ENCODE assay signal across 8 cellular contexts in the genomic region with DNA sequence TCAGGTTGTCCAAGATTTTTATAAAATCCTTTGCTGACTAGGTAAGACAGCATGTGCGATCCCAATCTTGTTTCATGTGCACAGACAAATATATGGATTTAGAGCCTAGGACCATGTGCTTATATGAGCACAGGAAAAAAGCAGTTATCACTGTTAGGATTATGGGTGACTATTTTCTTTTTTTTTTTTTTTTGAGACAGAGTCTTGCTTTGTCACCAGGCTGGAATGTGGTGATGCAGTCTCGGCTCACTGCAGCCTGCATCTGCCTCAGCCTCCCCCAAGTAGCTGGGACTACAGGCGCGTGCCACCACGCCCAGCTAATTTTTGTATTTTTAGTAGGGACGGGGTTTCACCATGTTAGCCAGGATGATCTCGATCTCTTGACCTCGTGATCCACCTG. TPM values are rescaled to one million over a fixed set of nuclear protein-coding genes. Genes with fewer than 3 reads are reported as not detected.
DNase-seq lines count a peak whose midpoint lies in the region; ATAC-seq and TF ChIP-seq lines count a peak whose summit lies in the region.
"Not testable (repeated sequence)": the region's sequence is repeated elsewhere in the genome, so short reads cannot be mapped to it uniquely, and the experiment has no call there.

No MANE protein-coding gene starts in this region.

- peaks cover 24% of the 10 kb centered on the region for H3K4me1 ChIP-seq in Panc1 (ENCODE audit: control insufficient read depth, insufficient read depth, low read length)
- not testable (repeated sequence) for H3K4me1 ChIP-seq in foreskin keratinocyte

- POLR2A ChIA-PET in Panc1 (lab: Charles Lee): not testable (repeated sequence)

- not testable (repeated sequence) for H3K27me3 Mint-ChIP-seq in Calu3 (ENCODE audit: unreplicated experiment)

- intact Hi-C loops in Calu3 (cut with micrococcal nuclease; ENCODE audit: unreplicated experiment); Panc1 (cut with micrococcal nuclease; ENCODE audit: unreplicated experiment): not testable (repeated sequence)

- H3K4me3 ChIP-seq in Panc1 (ENCODE audit: low read depth in 2 of 2, low read length in 2 of 2): not testable (repeated sequence)

- ATAC-seq in Panc1 (peak; percentile 77), foreskin keratinocyte (peak; percentile 81)

- in situ Hi-C loops in Panc1 (cut with HindIII; ENCODE audit: low pct_unique_long_range_greater_than_20kb, low sequenced_read_pairs): not testable (repeated sequence)

- not testable (repeated sequence) for H3K9me3 Mint-ChIP-seq in Calu3 (ENCODE audit: low read depth, unreplicated experiment)

- H3K4me1 Mint-ChIP-seq in Calu3 (ENCODE audit: low read depth, unreplicated experiment): peaks cover 41% of the 10 kb centered on the region

- not testable (repeated sequence) for H3K4me3 Mint-ChIP-seq in Calu3 (ENCODE audit: low read depth, unreplicated experiment)

- not testable (repeated sequence) for H3K9me3 ChIP-seq in Panc1 (ENCODE audit: control insufficient read depth, insufficient read depth, low read depth, low read length)

- H3K27me3 ChIP-seq in Panc1 (ENCODE audit: control insufficient read depth, insufficient read depth, low read length); foreskin keratinocyte: not testable (repeated sequence)

- not testable (repeated sequence) for BruUV-seq in Calu3 (replicated peaks; lab: Mats Ljungman, UMichigan); Panc1 (replicated peaks; lab: Mats Ljungman, UMichigan)

- H3K36me3 ChIP-seq in Panc1 (ENCODE audit: control insufficient read depth, insufficient read depth, low read length): not testable (repeated sequence)

- TF ChIP-seq CTCF in Calu3 (IDR thresholded peaks at IDR 0.05; ENCODE audit: unreplicated experiment); Panc1 (IDR thresholded peaks at IDR 0.05); foreskin keratinocyte (conservative IDR thresholded peaks at IDR 0.05): not testable (repeated sequence)

- CTCF ChIA-PET in Calu3 (lab: Charles Lee) (interaction anchor here (0.7 to 1.0 kb wide), 3 partner anchors 10 to 1475 kb away, joined by 3 to 5 read pairs (median 4); no protein-coding TSS in a partner anchor), Panc1 (lab: Charles Lee) (interaction anchor here (0.6 kb wide), 1 partner anchor 76 kb away, joined by 5 read pairs; no protein-coding TSS in a partner anchor)

- DNase-seq in A172 (ENCODE audit: low spot score): peak; percentile 55
- DNase-seq in Calu3: peak; percentile 16
- DNase-seq in HK-2 (ENCODE audit: unreplicated experiment): peak; percentile 20
- not testable (repeated sequence) for DNase-seq in Panc1 (ENCODE audit: low read depth, low spot score)
- DNase-seq in amniotic epithelial cell (ENCODE audit: low read depth): peak; percentile 66
- DNase-seq in dermis blood vessel endothelial cell: peak; percentile 28
- DNase-seq in foreskin keratinocyte: peak; percentile 42 to 70
- DNase-seq in myocyte (ENCODE audit: low read depth): peak; percentile 23

- not testable (repeated sequence) for H3K27ac Mint-ChIP-seq in Calu3 (ENCODE audit: unreplicated experiment)

- H3K27ac ChIP-seq in Panc1 (ENCODE audit: low read length): not testable (repeated sequence)
- H3K27ac ChIP-seq in foreskin keratinocyte: peak overlapping the region; percentile 70

- not testable (repeated sequence) for H3K36me3 Mint-ChIP-seq in Calu3 (ENCODE audit: insufficient read depth, unreplicated experiment)

RNA-seq across cellular contexts. Expression of gene TBPL1, which starts 14.8 kb away (rescaled TPM):
- total RNA-seq in A172 (2014; rRNA removed; shearing (Covaris generic)): 31.1 and 32.3 TPM in 2 replicates
- total RNA-seq in Calu3 (2022) (31.5 and 35.8 TPM in 2 replicates), Panc1 (2021; ENCODE audit: unreplicated experiment) (39.7 TPM), dermis blood vessel endothelial cell (32.0 and 35.2 TPM in 2 replicates), foreskin keratinocyte (38.1 and 41.5 TPM in 2 replicates), myocyte (8.6 and 17.4 TPM in 2 replicates)
- polyA plus RNA-seq in Panc1 (2012; ENCODE audit: insufficient read length): 33.8 TPM
- 32.5 and 37.6 TPM in 2 replicates for polyA plus RNA-seq in foreskin keratinocyte
- polyA plus RNA-seq in myocyte (2012): 18.8 TPM
